Comparison of ENCODE assay signal across 26 cellular contexts in the genomic region with DNA sequence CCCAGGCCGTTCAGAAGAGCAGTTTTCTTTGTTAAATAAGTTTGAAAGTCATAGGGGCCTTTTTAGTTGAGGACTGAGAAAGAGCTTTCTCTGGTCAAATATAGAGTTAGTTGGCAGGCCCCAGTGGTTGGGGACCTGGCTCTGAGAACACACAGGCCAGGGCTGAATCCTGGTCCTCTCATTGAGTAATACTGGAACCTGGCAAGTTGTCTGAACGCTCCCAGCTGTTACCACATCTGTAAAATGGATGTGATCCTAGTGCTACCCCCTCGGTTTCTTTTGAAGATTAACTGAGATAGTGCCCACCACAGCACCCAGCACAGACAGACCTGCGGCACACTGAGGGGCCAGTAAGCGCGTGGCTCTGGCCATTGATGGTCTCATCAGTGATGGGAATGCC.
DNase-seq lines count a peak whose midpoint lies in the region; ATAC-seq and TF ChIP-seq lines count a peak whose summit lies in the region.
"Had no signal": no experiment of that assay in that cellular context is flagged by ENCODE, and none has a peak within 500 bp of the region (broad histone marks: within the 10 kb centered on the region; RNA-seq: fewer than 3 reads in every experiment).

No MANE protein-coding gene starts in this region.

- 33 to 83% methylated on average over 1 to 6 of the region's 6 CpGs for WGBS in transverse colon (ENCODE audit: low coverage in 1 of 2), 2 donors

- H3K36me3 ChIP-seq in transverse colon = no peaks in the 10 kb centered on the region
- H3K36me3 ChIP-seq: pancreas had no signal

- no peak for TF ChIP-seq EP300 in transverse colon (IDR thresholded peaks at IDR 0.05; ENCODE audit: low read depth)

- no peaks in the 10 kb centered on the region for H3K9me3 ChIP-seq in transverse colon
- H3K9me3 ChIP-seq: pancreas, thoracic aorta had no signal

- H3K4me3 Mint-ChIP-seq in activated naive CD8-positive, alpha-beta T cell treated with anti-CD3 and anti-CD28 coated beads for 36 hours = no peak overlapping the region
- no peak overlapping the region for H3K4me3 Mint-ChIP-seq in stimulated activated naive CD8-positive, alpha-beta T cell treated with anti-CD3 and anti-CD28 coated beads, Interleukin-15, amount 100 ng/mL, for 72 hours
- H3K4me3 Mint-ChIP-seq: activated B cell treated with CpG ODN at 0.5 μM for 24 hours; activated naive CD4-positive, alpha-beta T cell treated with anti-CD3 and anti-CD28 coated beads for 36 hours; activated T-helper 1 cell treated with anti-CD3 and anti-CD28 coated beads, Interleukin-12 subunit alpha, Interleukin-12 subunit beta, Interleukin-2, Interleukin-4 antibody, amounts not matched to agents 30 ng/mL and 10 ng/mL and 1 ng/mL, durations not matched to agents 14 hours and 24 hours and 36 hours; H9; nephron progenitor cell; stimulated activated naive B cell treated with anti-CD40 and anti-IgM and Interleukin-4, amounts not matched to agents 10 μg/mL and 1 μg/mL and 100 μg/mL, for 72 hours had no signal

- H3K27ac ChIP-seq in transverse colon = peak overlapping the region; percentile 57 to 66 (median 60)

- TF ChIP-seq POLR2A in transverse colon (IDR thresholded peaks at IDR 0.05) = no peak

- peaks cover 1% of the 10 kb centered on the region for H3K9me3 Mint-ChIP-seq in activated naive CD8-positive, alpha-beta T cell treated with anti-CD3 and anti-CD28 coated beads for 36 hours
- H3K9me3 Mint-ChIP-seq in stimulated activated naive CD8-positive, alpha-beta T cell treated with anti-CD3 and anti-CD28 coated beads, Interleukin-15, amount 100 ng/mL, for 72 hours = peaks cover 2 to 3% of the 10 kb centered on the region in 2 donors
- H3K9me3 Mint-ChIP-seq: activated B cell treated with CpG ODN at 0.5 μM for 24 hours had no signal

- H3K4me1 ChIP-seq in transverse colon = peaks cover 2 to 15% (median 9%) of the 10 kb centered on the region in 4 donors

- no peaks in the 10 kb centered on the region for H3K27me3 Mint-ChIP-seq in activated naive CD8-positive, alpha-beta T cell treated with anti-CD3 and anti-CD28 coated beads for 36 hours
- H3K27me3 Mint-ChIP-seq in stimulated activated naive CD8-positive, alpha-beta T cell treated with anti-CD3 and anti-CD28 coated beads, Interleukin-15, amount 100 ng/mL, for 72 hours = no peaks in the 10 kb centered on the region
- H3K27me3 Mint-ChIP-seq: activated B cell treated with CpG ODN at 0.5 μM for 24 hours; IgD-negative memory B cell; stimulated activated naive B cell treated with anti-CD40 and anti-IgM and Interleukin-4, amounts not matched to agents 10 μg/mL and 1 μg/mL and 100 μg/mL, for 72 hours had no signal

- no peaks in the 10 kb centered on the region for H3K4me1 Mint-ChIP-seq in activated naive CD8-positive, alpha-beta T cell treated with anti-CD3 and anti-CD28 coated beads for 36 hours
- H3K4me1 Mint-ChIP-seq in stimulated activated naive CD8-positive, alpha-beta T cell treated with anti-CD3 and anti-CD28 coated beads, Interleukin-15, amount 100 ng/mL, for 72 hours = peaks cover 8% of the 10 kb centered on the region

- intact Hi-C loops in transverse colon (cut with DNase I; ENCODE audit: low total_unique reads) = no loop called here

- H3K27ac Mint-ChIP-seq in activated naive CD8-positive, alpha-beta T cell treated with anti-CD3 and anti-CD28 coated beads for 36 hours = no peak overlapping the region
- no peak overlapping the region for H3K27ac Mint-ChIP-seq in stimulated activated naive CD8-positive, alpha-beta T cell treated with anti-CD3 and anti-CD28 coated beads, Interleukin-15, amount 100 ng/mL, for 72 hours
- H3K27ac Mint-ChIP-seq: activated naive CD4-positive, alpha-beta T cell treated with anti-CD3 and anti-CD28 coated beads for 36 hours; H9; nephron progenitor cell; stimulated activated naive B cell treated with anti-CD40 and anti-IgM and Interleukin-4, amounts not matched to agents 10 μg/mL and 1 μg/mL and 100 μg/mL, for 72 hours had no signal

- DNase-seq in LNCaP clone FGC (ENCODE audit: low read depth) (no peak), fibroblast of villous mesenchyme (ENCODE audit: low read depth) (peak; percentile 44), mesenteric fat pad (ENCODE audit: low spot score) (peak; percentile 59), transverse colon (no peak), NCI-H446 (lab: John Stamatoyannopoulos, UW) (no peak)
- DNase-seq in activated naive CD8-positive, alpha-beta T cell treated with anti-CD3 and anti-CD28 coated beads for 36 hours = no peak
- no peak for DNase-seq in stimulated activated naive CD8-positive, alpha-beta T cell treated with anti-CD3 and anti-CD28 coated beads, Interleukin-15, amount 100 ng/mL, for 72 hours
- DNase-seq: activated B cell treated with CpG ODN at 0.5 μM for 24 hours; activated naive CD4-positive, alpha-beta T cell treated with anti-CD3 and anti-CD28 coated beads for 36 hours; Calu3; H9; hippocampal formation; NCI-H1105; NCI-H2029 treated with DMSO at 0.1 percent for 48 hours; NCI-H526 treated with DMSO at 0.1 percent for 48 hours; nephron progenitor cell; pancreas; right cardiac atrium; stimulated activated CD4-positive, alpha-beta T cell treated with anti-CD3 and anti-CD28 coated beads, Interleukin-12 subunit alpha, Interleukin-12 subunit beta, amount 100 ng/mL, for 4 hours; stimulated activated CD4-positive, alpha-beta T cell treated with anti-CD3 and anti-CD28 coated beads, Interleukin-4, amount 100 ng/mL, for 24 hours; stimulated activated naive B cell treated with anti-CD40 and anti-IgM and Interleukin-4, amounts not matched to agents 10 μg/mL and 1 μg/mL and 100 μg/mL, for 72 hours had no signal

- no peak for ATAC-seq in stimulated activated naive CD8-positive, alpha-beta T cell treated with anti-CD3 and anti-CD28 coated beads, Interleukin-15, amount 100 ng/mL, for 72 hours
- ATAC-seq: Panc1; stimulated activated naive B cell treated with anti-CD40 and anti-IgM and Interleukin-4, amounts not matched to agents 10 μg/mL and 1 μg/mL and 100 μg/mL, for 72 hours had no signal

- no peak for TF ChIP-seq CTCF in LNCaP clone FGC (IDR thresholded peaks at IDR 0.05; ENCODE audit: control insufficient read depth, extremely low read depth, insufficient read depth)
- TF ChIP-seq CTCF in fibroblast of villous mesenchyme (IDR thresholded peaks at IDR 0.05; ENCODE audit: insufficient read depth, low read depth, low read length) = no peak
- no peak for TF ChIP-seq CTCF in transverse colon (IDR thresholded peaks at IDR 0.05)

- H3K36me3 Mint-ChIP-seq in activated naive CD8-positive, alpha-beta T cell treated with anti-CD3 and anti-CD28 coated beads for 36 hours = no peaks in the 10 kb centered on the region

- in situ Hi-C loops in transverse colon (cut with MboI; ENCODE audit: low pct_ligation_motif_present in 1 of 4, low pct_unique_long_range_greater_than_20kb in 1 of 4, low sequenced_read_pairs in 3 of 4) = loop anchor here in 1 of 4 donors (25.0 kb wide), 1 partner anchor 209 kb away; a partner anchor contains a TSS

- no peaks in the 10 kb centered on the region for H3K27me3 ChIP-seq in transverse colon
- H3K27me3 ChIP-seq: BLaER1 treated with 17β-estradiol and CSF1 and Interleukin-3, amounts not matched to agents 10 nM and 100 nM; pancreas had no signal

- H3K4me3 ChIP-seq in LNCaP clone FGC (ENCODE audit: low read depth, low read length) = peak overlapping the region; percentile 23; the same call in 1 of the 2 replicates
- no peak overlapping the region for H3K4me3 ChIP-seq in fibroblast of villous mesenchyme (ENCODE audit: low read depth, low read length)
- H3K4me3 ChIP-seq in transverse colon = no peak overlapping the region
- H3K4me3 ChIP-seq: BLaER1 treated with 17β-estradiol and CSF1 and Interleukin-3, amounts not matched to agents 10 nM and 100 nM; pancreas; thoracic aorta had no signal

Comparison
In these comparisons a context has a peak if more than half of its experiments do, and no peak if none do; other contexts are left out.
1. DNase-seq: peak in fibroblast of villous mesenchyme (single experiment) and mesenteric fat pad (single experiment); none in LNCaP clone FGC (single experiment), transverse colon (single experiment), activated naive CD8-positive, alpha-beta T cell treated with anti-CD3 and anti-CD28 coated beads for 36 hours (single experiment), stimulated activated naive CD8-positive, alpha-beta T cell treated with anti-CD3 and anti-CD28 coated beads, Interleukin-15, amount 100 ng/mL, for 72 hours (0 of 2) and NCI-H446 (0 of 2).